Comparison of ENCODE assay signal across 33 cellular contexts in the genomic region with DNA sequence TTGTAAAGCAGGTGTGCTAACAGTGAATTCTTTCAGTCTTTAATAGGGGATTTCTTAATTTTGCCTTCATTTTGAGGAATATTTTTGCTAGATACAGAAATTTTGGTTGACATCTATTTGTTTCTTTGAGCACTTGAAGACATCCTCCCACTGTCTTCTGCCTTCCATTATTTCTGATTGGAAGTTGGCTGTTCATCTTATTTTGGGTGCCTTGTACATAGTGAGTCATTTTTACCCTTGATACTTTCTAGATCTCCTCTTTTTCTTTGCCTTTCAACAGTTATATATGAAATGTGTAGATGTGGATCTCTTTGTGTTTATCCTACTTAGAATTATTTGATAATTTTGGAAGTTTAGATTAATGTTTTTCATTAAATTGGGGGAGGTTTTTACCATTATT.
"Had no signal": no experiment of that assay in that cellular context is flagged by ENCODE, and none has a peak within 500 bp of the region (broad histone marks: within the 10 kb centered on the region; RNA-seq: fewer than 3 reads in every experiment).

No MANE protein-coding gene starts in this region.

- H3K27me3 ChIP-seq: brain microvascular endothelial cell, dorsolateral prefrontal cortex, gastrocnemius medialis, hepatocyte, neutrophil, ovary, uterus had no signal

- FAIRE-seq: astrocyte, keratinocyte had no signal

- H3K79me2 ChIP-seq: hepatocyte had no signal

- H3K4me3 ChIP-seq: coronary artery, dorsolateral prefrontal cortex, gastrocnemius medialis, hepatocyte, ovary, skin epidermis, uterus had no signal

- H3K4me2 ChIP-seq: hepatocyte had no signal

- H3K36me3 ChIP-seq: brain microvascular endothelial cell, gastrocnemius medialis, neutrophil, ovary, uterus had no signal

- H3K27ac ChIP-seq: brain microvascular endothelial cell, coronary artery, gastrocnemius medialis, hepatocyte, neutrophil, ovary, skin epidermis, uterus, VCaP had no signal

- H3K4me1 ChIP-seq: gastrocnemius medialis, uterus had no signal

- H3K9me3 ChIP-seq: neutrophil, ovary had no signal

- DNase-seq: activated CD4-positive, alpha-beta memory T cell treated with anti-CD3 and anti-CD28 coated beads for 36 hours; activated CD4-positive, alpha-beta T cell treated with anti-CD3 and anti-CD28 coated beads for 48 hours; activated CD8-positive, alpha-beta memory T cell treated with anti-CD3 and anti-CD28 coated beads, Interleukin-2, amount 50 U/mL, for 48 hours; activated gamma-delta T cell; activated naive CD4-positive, alpha-beta T cell treated with anti-CD3 and anti-CD28 coated beads, Interleukin-2, amount 10 ng/mL, durations not matched to agents 7 days and 5 days; activated naive CD8-positive, alpha-beta T cell treated with anti-CD3 and anti-CD28 coated beads, Interleukin-2, amount 10 ng/mL, durations not matched to agents 7 days and 5 days; activated T-cell treated with anti-CD3 and anti-CD28 coated beads, Interleukin-2, amount 50 U/mL, for 24 hours; amniotic stem cell; brain microvascular endothelial cell; dorsolateral prefrontal cortex; effector memory CD4-positive, alpha-beta T cell; gastrocnemius medialis; glutamatergic neuron; left cardiac atrium; left ventricle myocardium superior; naive B cell; nephron progenitor cell; ovary; stimulated activated CD4-positive, alpha-beta T cell treated with anti-CD3 and anti-CD28 coated beads, Interleukin-12 subunit alpha, Interleukin-12 subunit beta, amount 100 ng/mL, for 4 hours; stimulated activated CD4-positive, alpha-beta T cell treated with anti-CD3 and anti-CD28 coated beads, Interleukin-4, amount 100 ng/mL, for 24 hours; stimulated activated naive CD8-positive, alpha-beta T cell treated with anti-CD3 and anti-CD28 coated beads, Interleukin-15, amount 100 ng/mL, for 72 hours; substantia nigra; uterus had no signal

- H2AFZ ChIP-seq: hepatocyte had no signal

- ATAC-seq: activated CD4-positive, CD25-positive, alpha-beta regulatory T cell treated with anti-CD3 and anti-CD28 coated beads, Interleukin-2, amount 50 U/mL, for 24 hours; gastrocnemius medialis; left cardiac atrium; left ventricle myocardium superior; sciatic nerve; stimulated activated effector memory CD8-positive, alpha-beta T cell treated with anti-CD3 and anti-CD28 coated beads, Interleukin-12 subunit alpha, Interleukin-12 subunit beta, amount 100 ng/mL, for 72 hours; stimulated activated naive CD8-positive, alpha-beta T cell treated with anti-CD3 and anti-CD28 coated beads, Interleukin-15, amount 100 ng/mL, for 72 hours had no signal
